ENCODE assay signal across 14 cellular contexts in genomic region chr2:118387509-118387908, GRCh38.
A peak's percentile ranks its signal among the peaks of the same experiment; 100 is the strongest.
DNase-seq lines count a peak whose midpoint lies in the region; ATAC-seq and TF ChIP-seq lines count a peak whose summit lies in the region.
"Had no signal": no experiment of that assay in that cellular context is flagged by ENCODE, and none has a peak within 500 bp of the region (broad histone marks: within the 10 kb centered on the region; RNA-seq: fewer than 3 reads in every experiment).

No MANE protein-coding gene starts in this region.

- no peak overlapping the region; the same call in 1 of the 2 replicates for H2AFZ ChIP-seq in GM23338

- H4K20me1 ChIP-seq in GM23338 (replicated peaks; ENCODE audit: insufficient read depth), result no peaks in the 10 kb centered on the region

- peaks cover 9% of the 10 kb centered on the region for H3K9me2 ChIP-seq in GM23338 (ENCODE audit: insufficient read depth)

- DNase-seq in stimulated activated naive CD8-positive, alpha-beta T cell treated with anti-CD3 and anti-CD28 coated beads, Interleukin-15, amount 100 ng/mL, for 72 hours, result no peak
- DNase-seq in stimulated activated naive CD8-positive, alpha-beta T cell treated with anti-CD3 and anti-CD28 coated beads, Interleukin-15, Interleukin-2, amounts not matched to agents 100 U/mL and 50 U/mL, for 24 hours, result no peak
- peak; percentile 35 for DNase-seq in astrocyte of the hippocampus (ENCODE audit: low read depth, low spot score)
- DNase-seq in hepatic stellate cell (ENCODE audit: low spot score), result peak; percentile 10
- DNase-seq in GM23338 (ENCODE audit: low spot score), result no peak
- no peak for DNase-seq in DMS114 treated with DMSO at 0.1 percent for 48 hours (lab: John Stamatoyannopoulos, UW; ENCODE audit: unreplicated experiment)
- DNase-seq in activated CD8-positive, alpha-beta memory T cell treated with anti-CD3 and anti-CD28 coated beads, Interleukin-2, amount 50 U/mL, for 48 hours, result no peak
- DNase-seq: activated naive CD4-positive, alpha-beta T cell treated with anti-CD3 and anti-CD28 coated beads for 36 hours; DMS 273 treated with DMSO at 0.1 percent for 48 hours; NCI-H1092 treated with DMSO at 0.1 percent for 48 hours had no signal

- H3K4me2 ChIP-seq in GM23338, result no peak overlapping the region

- no peak for TF ChIP-seq CTCF in GM23338 (conservative IDR thresholded peaks at IDR 0.05; ENCODE audit: low read depth in 2 of 2)

- no peaks in the 10 kb centered on the region for H3K27me3 ChIP-seq in GM23338 (ENCODE audit: insufficient read depth)

- no peaks in the 10 kb centered on the region for H3K79me2 ChIP-seq in GM23338 (replicated peaks; ENCODE audit: insufficient read depth)

- peak; percentile 15 for ATAC-seq in stimulated activated naive CD8-positive, alpha-beta T cell treated with anti-CD3 and anti-CD28 coated beads, Interleukin-15, amount 100 ng/mL, for 72 hours
- ATAC-seq in stimulated activated naive CD8-positive, alpha-beta T cell treated with anti-CD3 and anti-CD28 coated beads, Interleukin-15, Interleukin-2, amounts not matched to agents 100 U/mL and 50 U/mL, for 24 hours, result no peak
- ATAC-seq in GM23338 (no peak), HG03045 (IDR thresholded peaks at IDR 0.05; ENCODE audit: unreplicated experiment) (no peak)

- no peak overlapping the region for H3K27ac ChIP-seq in GM23338 (ENCODE audit: low read depth)

- peaks cover 0 to 6% of the 10 kb centered on the region in 2 donors for H3K9me3 Mint-ChIP-seq in stimulated activated naive CD8-positive, alpha-beta T cell treated with anti-CD3 and anti-CD28 coated beads, Interleukin-15, amount 100 ng/mL, for 72 hours
- H3K9me3 Mint-ChIP-seq in GM23338, result peaks cover 10% of the 10 kb centered on the region; the same call in 2 of the 3 replicates
- H3K9me3 Mint-ChIP-seq: central memory CD8-positive, alpha-beta T cell had no signal

- no peak overlapping the region for H3K4me3 Mint-ChIP-seq in stimulated activated naive CD8-positive, alpha-beta T cell treated with anti-CD3 and anti-CD28 coated beads, Interleukin-15, amount 100 ng/mL, for 72 hours
- H3K4me3 Mint-ChIP-seq in GM23338, result no peak overlapping the region
- H3K4me3 Mint-ChIP-seq: activated naive CD4-positive, alpha-beta T cell treated with anti-CD3 and anti-CD28 coated beads for 36 hours; central memory CD8-positive, alpha-beta T cell; memory B cell; neural crest cell had no signal

- H3K36me3 Mint-ChIP-seq in GM23338 (ENCODE audit: low read depth), result no peaks in the 10 kb centered on the region
- H3K36me3 Mint-ChIP-seq: memory B cell had no signal

- no peak overlapping the region for H3K4me3 ChIP-seq in GM23338

- no peaks in the 10 kb centered on the region for H3K36me3 ChIP-seq in GM23338 (ENCODE audit: insufficient read depth)

- no peaks in the 10 kb centered on the region for H3K4me1 Mint-ChIP-seq in stimulated activated naive CD8-positive, alpha-beta T cell treated with anti-CD3 and anti-CD28 coated beads, Interleukin-15, amount 100 ng/mL, for 72 hours
- no peaks in the 10 kb centered on the region for H3K4me1 Mint-ChIP-seq in GM23338
- H3K4me1 Mint-ChIP-seq: central memory CD8-positive, alpha-beta T cell; memory B cell; neural crest cell had no signal

- no peaks in the 10 kb centered on the region for H3K4me1 ChIP-seq in GM23338 (ENCODE audit: insufficient read depth)

- H3F3A ChIP-seq in GM23338 (replicated peaks; ENCODE audit: low read depth), result no peaks in the 10 kb centered on the region

- peaks cover 17% of the 10 kb centered on the region for H3K27me3 Mint-ChIP-seq in stimulated activated naive CD8-positive, alpha-beta T cell treated with anti-CD3 and anti-CD28 coated beads, Interleukin-15, amount 100 ng/mL, for 72 hours
- peaks cover 4% of the 10 kb centered on the region for H3K27me3 Mint-ChIP-seq in GM23338 (ENCODE audit: insufficient read depth, low read depth, poor library complexity)

- H3K27ac Mint-ChIP-seq in stimulated activated naive CD8-positive, alpha-beta T cell treated with anti-CD3 and anti-CD28 coated beads, Interleukin-15, amount 100 ng/mL, for 72 hours, result no peak overlapping the region
- no peak overlapping the region for H3K27ac Mint-ChIP-seq in GM23338
- H3K27ac Mint-ChIP-seq: activated naive CD4-positive, alpha-beta T cell treated with anti-CD3 and anti-CD28 coated beads for 36 hours; memory B cell had no signal

TF ChIP-seq in GM23338, 12 proteins besides CTCF, POLR2A, EP300 and RAD21 (continues in another document):
- TF ChIP-seq REST (IDR thresholded peaks at IDR 0.05; ENCODE audit: unreplicated experiment) (no peak), NANOG (IDR thresholded peaks at IDR 0.05; ENCODE audit: borderline replicate concordance) (no peak), ETS1 (IDR thresholded peaks at IDR 0.05) (no peak), EZH2phosphoT487 (IDR thresholded peaks at IDR 0.05; ENCODE audit: unreplicated experiment) (no peak), EZH2 (IDR thresholded peaks at IDR 0.05; ENCODE audit: low read depth, unreplicated experiment) (no peak), ZNF331 (CRISPR knock-in tag; IDR thresholded peaks at IDR 0.05; ENCODE audit: low read depth) (no peak), JUNB (IDR thresholded peaks at IDR 0.05; ENCODE audit: unreplicated experiment) (no peak), ZNF114 (CRISPR knock-in tag; IDR thresholded peaks at IDR 0.05) (no peak), STAT1 (IDR thresholded peaks at IDR 0.05; ENCODE audit: unreplicated experiment) (no peak)

Comparison
In these comparisons a context has a peak if more than half of its experiments do, and no peak if none do; other contexts are left out.
1. DNase-seq: peak in astrocyte of the hippocampus (single experiment) and hepatic stellate cell (single experiment); none in stimulated activated naive CD8-positive, alpha-beta T cell treated with anti-CD3 and anti-CD28 coated beads, Interleukin-15, amount 100 ng/mL, for 72 hours (0 of 2), stimulated activated naive CD8-positive, alpha-beta T cell treated with anti-CD3 and anti-CD28 coated beads, Interleukin-15, Interleukin-2, amounts not matched to agents 100 U/mL and 50 U/mL, for 24 hours (single experiment), GM23338 (single experiment), DMS114 treated with DMSO at 0.1 percent for 48 hours (single experiment) and activated CD8-positive, alpha-beta memory T cell treated with anti-CD3 and anti-CD28 coated beads, Interleukin-2, amount 50 U/mL, for 48 hours (single experiment).